17 cellular contexts compared by ENCODE assay signal in genomic region chr20:34269996-34270627, GRCh38. TPM values are rescaled to one million over a fixed set of nuclear protein-coding genes. Genes with fewer than 3 reads are reported as not detected.
DNase-seq lines count a peak whose midpoint lies in the region; ATAC-seq and TF ChIP-seq lines count a peak whose summit lies in the region.
"Had no signal": no experiment of that assay in that cellular context is flagged by ENCODE, and none has a peak within 500 bp of the region (broad histone marks: within the 10 kb centered on the region; RNA-seq: fewer than 3 reads in every experiment).

No MANE protein-coding gene starts in this region.

- H3K9me3 ChIP-seq in right atrium auricular region (no peaks in the 10 kb centered on the region), SJCRH30 (replicated peaks) (no peaks in the 10 kb centered on the region)
- H3K9me3 ChIP-seq: SJSA1, thoracic aorta had no signal

- H3K9me3 Mint-ChIP-seq in activated naive CD8-positive, alpha-beta T cell treated with anti-CD3 and anti-CD28 coated beads, Interleukin-2, amount 50 U/mL, for 24 hours = no peaks in the 10 kb centered on the region
- H3K9me3 Mint-ChIP-seq: CD4-positive, CD25-positive, alpha-beta regulatory T cell had no signal

- H3K27ac ChIP-seq in right atrium auricular region (peak overlapping the region; percentile 27 to 49), SJCRH30 (no peak overlapping the region)
- H3K27ac ChIP-seq: SJSA1, thoracic aorta had no signal

- in situ Hi-C loops in ACHN (cut with HindIII; ENCODE audit: low pct_ligation_motif_present, low pct_unique_long_range_greater_than_20kb, low sequenced_read_pairs) = no loop called here

- peaks cover 10% of the 10 kb centered on the region for H3K4me1 Mint-ChIP-seq in activated naive CD8-positive, alpha-beta T cell treated with anti-CD3 and anti-CD28 coated beads, Interleukin-2, amount 50 U/mL, for 24 hours

- DNase-seq in HFF-Myc (ENCODE audit: extremely low read depth, low read depth) (peak; percentile 38), cerebellar cortex (ENCODE audit: low spot score) (peak; percentile 7), right atrium auricular region (ENCODE audit: low spot score) (no peak), smooth muscle cell of the brain vasculature (ENCODE audit: low read depth, low spot score) (peak; percentile 90), ACHN (no peak), SJCRH30 (no peak), OCI-M2 (lab: John Stamatoyannopoulos, UW; ENCODE audit: unreplicated experiment) (no peak)
- DNase-seq in activated naive CD8-positive, alpha-beta T cell treated with anti-CD3 and anti-CD28 coated beads, Interleukin-2, amount 50 U/mL, for 24 hours = no peak
- DNase-seq: activated CD4-positive, alpha-beta T cell treated with anti-CD3 and anti-CD28 coated beads, Interleukin-2, amount 50 U/mL, for 48 hours; CD4-positive, CD25-positive, alpha-beta regulatory T cell; NCI-H1048; stimulated activated CD4-positive, alpha-beta T cell treated with anti-CD3 and anti-CD28 coated beads, Interleukin-12 subunit alpha, Interleukin-12 subunit beta, amount 100 ng/mL, for 4 hours had no signal

- peaks cover 9% of the 10 kb centered on the region for H3K27me3 Mint-ChIP-seq in activated naive CD8-positive, alpha-beta T cell treated with anti-CD3 and anti-CD28 coated beads, Interleukin-2, amount 50 U/mL, for 24 hours

- H3K4me3 Mint-ChIP-seq in activated naive CD8-positive, alpha-beta T cell treated with anti-CD3 and anti-CD28 coated beads, Interleukin-2, amount 50 U/mL, for 24 hours = no peak overlapping the region

- no peak for TF ChIP-seq CTCF in HFF-Myc (IDR thresholded peaks at IDR 0.05; ENCODE audit: low read depth, low read length, missing control alignments)
- no peak for TF ChIP-seq CTCF in right atrium auricular region (IDR thresholded peaks at IDR 0.05)

- H3K36me3 Mint-ChIP-seq in activated naive CD8-positive, alpha-beta T cell treated with anti-CD3 and anti-CD28 coated beads, Interleukin-2, amount 50 U/mL, for 24 hours (ENCODE audit: low read depth) = peaks cover 25% of the 10 kb centered on the region

- H3K27me3 ChIP-seq in right atrium auricular region = no peaks in the 10 kb centered on the region
- no peaks in the 10 kb centered on the region for H3K27me3 ChIP-seq in SJCRH30
- H3K27me3 ChIP-seq: SJSA1 had no signal

- ATAC-seq in activated naive CD8-positive, alpha-beta T cell treated with anti-CD3 and anti-CD28 coated beads, Interleukin-2, amount 50 U/mL, for 24 hours = no peak

- no peak overlapping the region for H3K27ac Mint-ChIP-seq in activated naive CD8-positive, alpha-beta T cell treated with anti-CD3 and anti-CD28 coated beads, Interleukin-2, amount 50 U/mL, for 24 hours
- H3K27ac Mint-ChIP-seq: CD4-positive, CD25-positive, alpha-beta regulatory T cell had no signal

- H3K36me3 ChIP-seq in right atrium auricular region (peaks cover 5% of the 10 kb centered on the region), SJCRH30 (peaks cover 12% of the 10 kb centered on the region)
- H3K36me3 ChIP-seq: SJSA1, thoracic aorta had no signal

- no peak overlapping the region for H3K4me3 ChIP-seq in HFF-Myc (replicated peaks; ENCODE audit: low read depth, low read length)
- H3K4me3 ChIP-seq in right atrium auricular region = no peak overlapping the region
- no peak overlapping the region for H3K4me3 ChIP-seq in SJCRH30
- H3K4me3 ChIP-seq: lung had no signal

- H3K4me1 ChIP-seq in right atrium auricular region (peaks cover 0 to 24% of the 10 kb centered on the region in 2 donors), SJCRH30 (peaks cover 7% of the 10 kb centered on the region)

RNA-seq across cellular contexts. Expression of gene ASIP, which starts 28.9 kb away (rescaled TPM):
- 1 to 10 TPM in 1 of 2 donors, not detected in 1; 2.7 TPM for total RNA-seq in right atrium auricular region
- total RNA-seq in SJCRH30 (2014; rRNA removed; shearing (Covaris generic)) = not detected in 2 replicates
- total RNA-seq: bronchial epithelial cell; CD4-positive, CD25-positive, alpha-beta regulatory T cell; Daoy; lung; SJSA1; thoracic aorta had no signal

RNA-seq across cellular contexts. Expression of gene AHCY, which starts 33.0 kb away (rescaled TPM):
- 10 to 100 TPM; 51.9 to 59.7 TPM for total RNA-seq in right atrium auricular region
- total RNA-seq in SJCRH30 (2014; rRNA removed; shearing (Covaris generic)) = 240 and 251 TPM in 2 replicates

Comparison
In these comparisons a context has a peak if more than half of its experiments do, and no peak if none do; other contexts are left out.
1. DNase-seq: peak in HFF-Myc (single experiment), cerebellar cortex (single experiment) and smooth muscle cell of the brain vasculature (single experiment); none in right atrium auricular region (single experiment), ACHN (single experiment), activated naive CD8-positive, alpha-beta T cell treated with anti-CD3 and anti-CD28 coated beads, Interleukin-2, amount 50 U/mL, for 24 hours (single experiment), SJCRH30 (0 of 2) and OCI-M2 (single experiment).